ENCODE assay signal across 9 cellular contexts in genomic region chr18:4017479-4017878, GRCh38.
DNase-seq lines count a peak whose midpoint lies in the region; ATAC-seq, FAIRE-seq and TF ChIP-seq lines count a peak whose summit lies in the region.
"Had no signal": no experiment of that assay in that cellular context is flagged by ENCODE, and none has a peak within 500 bp of the region (broad histone marks: within the 10 kb centered on the region; RNA-seq: fewer than 3 reads in every experiment).

No MANE protein-coding gene starts in this region.

- no peak for FAIRE-seq in pancreas (lab: Jason Lieb, UNC)

- no peak overlapping the region for H3K4me3 Mint-ChIP-seq in activated CD8-positive, alpha-beta T cell treated with anti-CD3 and anti-CD28 coated beads for 36 hours
- no peak overlapping the region for H3K4me3 Mint-ChIP-seq in activated CD8-positive, alpha-beta T cell treated with anti-CD3 and anti-CD28 coated beads, Interleukin-2, amount 10 ng/mL, durations not matched to agents 7 days and 5 days
- no peak overlapping the region for H3K4me3 Mint-ChIP-seq in activated naive CD8-positive, alpha-beta T cell treated with anti-CD3 and anti-CD28 coated beads for 36 hours

- H3K4me3 ChIP-seq in pancreas = no peak overlapping the region

- POLR2A ChIA-PET in activated CD8-positive, alpha-beta T cell treated with anti-CD3 and anti-CD28 coated beads for 36 hours (lab: Charles Lee) = no interaction called here
- POLR2A ChIA-PET in activated CD8-positive, alpha-beta T cell treated with anti-CD3 and anti-CD28 coated beads, Interleukin-2, amount 10 ng/mL, durations not matched to agents 7 days and 5 days (lab: Charles Lee) = no interaction called here

- 10 to 17% methylated on average over 3 of the region's 3 CpGs for WGBS in pancreas, 2 donors

- no peaks in the 10 kb centered on the region for H3K36me3 Mint-ChIP-seq in activated CD8-positive, alpha-beta T cell treated with anti-CD3 and anti-CD28 coated beads for 36 hours (ENCODE audit: low read depth)
- no peaks in the 10 kb centered on the region for H3K36me3 Mint-ChIP-seq in activated CD8-positive, alpha-beta T cell treated with anti-CD3 and anti-CD28 coated beads, Interleukin-2, amount 10 ng/mL, durations not matched to agents 7 days and 5 days (ENCODE audit: low read depth)
- no peaks in the 10 kb centered on the region for H3K36me3 Mint-ChIP-seq in activated naive CD8-positive, alpha-beta T cell treated with anti-CD3 and anti-CD28 coated beads for 36 hours

- H3K9me3 Mint-ChIP-seq in activated CD8-positive, alpha-beta T cell treated with anti-CD3 and anti-CD28 coated beads for 36 hours = peaks cover 2% of the 10 kb centered on the region
- H3K9me3 Mint-ChIP-seq in activated CD8-positive, alpha-beta T cell treated with anti-CD3 and anti-CD28 coated beads, Interleukin-2, amount 10 ng/mL, durations not matched to agents 7 days and 5 days (ENCODE audit: insufficient read depth) = no peaks in the 10 kb centered on the region
- H3K9me3 Mint-ChIP-seq in activated naive CD8-positive, alpha-beta T cell treated with anti-CD3 and anti-CD28 coated beads for 36 hours = no peaks in the 10 kb centered on the region

- no peaks in the 10 kb centered on the region for H3K36me3 ChIP-seq in pancreas

- no peaks in the 10 kb centered on the region for H3K4me1 ChIP-seq in pancreas
- H3K4me1 ChIP-seq: parathyroid adenoma had no signal

- H3K27me3 Mint-ChIP-seq in activated CD8-positive, alpha-beta T cell treated with anti-CD3 and anti-CD28 coated beads for 36 hours = no peaks in the 10 kb centered on the region
- no peaks in the 10 kb centered on the region for H3K27me3 Mint-ChIP-seq in activated CD8-positive, alpha-beta T cell treated with anti-CD3 and anti-CD28 coated beads, Interleukin-2, amount 10 ng/mL, durations not matched to agents 7 days and 5 days (ENCODE audit: low read depth)
- no peaks in the 10 kb centered on the region for H3K27me3 Mint-ChIP-seq in activated naive CD8-positive, alpha-beta T cell treated with anti-CD3 and anti-CD28 coated beads for 36 hours

- intact Hi-C loops in activated CD8-positive, alpha-beta T cell treated with anti-CD3 and anti-CD28 coated beads for 36 hours (cut with micrococcal nuclease) = no loop called here
- intact Hi-C loops in pancreas (cut with DNase I) = no loop called here

- peak; percentile 7 for DNase-seq in activated CD8-positive, alpha-beta T cell treated with anti-CD3 and anti-CD28 coated beads for 36 hours
- DNase-seq in activated CD8-positive, alpha-beta T cell treated with anti-CD3 and anti-CD28 coated beads, Interleukin-2, amount 10 ng/mL, durations not matched to agents 7 days and 5 days = no peak
- peak; percentile 47 for DNase-seq in RKO (ENCODE audit: low spot score)
- DNase-seq in pancreas = no peak
- DNase-seq in activated naive CD8-positive, alpha-beta T cell treated with anti-CD3 and anti-CD28 coated beads for 36 hours = no peak
- DNase-seq in activated CD8-positive, alpha-beta memory T cell treated with anti-CD3 and anti-CD28 coated beads for 24 hours = no peak

- no peaks in the 10 kb centered on the region for H3K9me3 ChIP-seq in pancreas

- H3K27ac Mint-ChIP-seq in activated CD8-positive, alpha-beta T cell treated with anti-CD3 and anti-CD28 coated beads for 36 hours = no peak overlapping the region
- no peak overlapping the region for H3K27ac Mint-ChIP-seq in activated CD8-positive, alpha-beta T cell treated with anti-CD3 and anti-CD28 coated beads, Interleukin-2, amount 10 ng/mL, durations not matched to agents 7 days and 5 days
- H3K27ac Mint-ChIP-seq in activated naive CD8-positive, alpha-beta T cell treated with anti-CD3 and anti-CD28 coated beads for 36 hours = no peak overlapping the region

- no peaks in the 10 kb centered on the region for H3K27me3 ChIP-seq in pancreas

- CTCF ChIA-PET in activated CD8-positive, alpha-beta T cell treated with anti-CD3 and anti-CD28 coated beads for 36 hours (lab: Charles Lee) = no interaction called here
- CTCF ChIA-PET in activated CD8-positive, alpha-beta T cell treated with anti-CD3 and anti-CD28 coated beads, Interleukin-2, amount 10 ng/mL, durations not matched to agents 7 days and 5 days (lab: Charles Lee) = interaction anchor here (0.6 kb wide), 1 partner anchor 36 kb away, joined by 6 read pairs; no protein-coding TSS in a partner anchor

- TF ChIP-seq CTCF in activated CD8-positive, alpha-beta T cell treated with anti-CD3 and anti-CD28 coated beads for 36 hours (IDR thresholded peaks at IDR 0.05) = no peak
- TF ChIP-seq CTCF in pancreas (IDR thresholded peaks at IDR 0.05) = no peak

- ATAC-seq in activated CD8-positive, alpha-beta T cell treated with anti-CD3 and anti-CD28 coated beads for 36 hours = no peak
- no peak for ATAC-seq in activated CD8-positive, alpha-beta T cell treated with anti-CD3 and anti-CD28 coated beads, Interleukin-2, amount 10 ng/mL, durations not matched to agents 7 days and 5 days
- ATAC-seq in HG02885 (IDR thresholded peaks at IDR 0.05; ENCODE audit: poor library complexity, unreplicated experiment) = peak; percentile 88
- peak; percentile 45 to 80 (median 56) for ATAC-seq in pancreas
- ATAC-seq in HG03571 (IDR thresholded peaks at IDR 0.05; ENCODE audit: unreplicated experiment) = no peak

- no peaks in the 10 kb centered on the region for H3K4me1 Mint-ChIP-seq in activated CD8-positive, alpha-beta T cell treated with anti-CD3 and anti-CD28 coated beads for 36 hours (ENCODE audit: low read depth)
- H3K4me1 Mint-ChIP-seq in activated CD8-positive, alpha-beta T cell treated with anti-CD3 and anti-CD28 coated beads, Interleukin-2, amount 10 ng/mL, durations not matched to agents 7 days and 5 days (ENCODE audit: low read depth) = no peaks in the 10 kb centered on the region
- no peaks in the 10 kb centered on the region for H3K4me1 Mint-ChIP-seq in activated naive CD8-positive, alpha-beta T cell treated with anti-CD3 and anti-CD28 coated beads for 36 hours

- no peak overlapping the region for H3K27ac ChIP-seq in pancreas
- H3K27ac ChIP-seq: parathyroid adenoma had no signal

Comparison
In these comparisons a context has a peak if more than half of its experiments do, and no peak if none do; other contexts are left out.
1. DNase-seq: peak in activated CD8-positive, alpha-beta T cell treated with anti-CD3 and anti-CD28 coated beads for 36 hours (single experiment) and RKO (single experiment); none in activated CD8-positive, alpha-beta T cell treated with anti-CD3 and anti-CD28 coated beads, Interleukin-2, amount 10 ng/mL, durations not matched to agents 7 days and 5 days (single experiment), pancreas (0 of 6), activated naive CD8-positive, alpha-beta T cell treated with anti-CD3 and anti-CD28 coated beads for 36 hours (single experiment) and activated CD8-positive, alpha-beta memory T cell treated with anti-CD3 and anti-CD28 coated beads for 24 hours (single experiment).
2. ATAC-seq: peak in HG02885 (single experiment) and pancreas (4 of 4); none in activated CD8-positive, alpha-beta T cell treated with anti-CD3 and anti-CD28 coated beads for 36 hours (single experiment), activated CD8-positive, alpha-beta T cell treated with anti-CD3 and anti-CD28 coated beads, Interleukin-2, amount 10 ng/mL, durations not matched to agents 7 days and 5 days (single experiment) and HG03571 (single experiment).